In genomic region chr17:81045590-81046095, GRCh38 we compare ENCODE assay signal across 17 cellular contexts. TPM values are rescaled to one million over a fixed set of nuclear protein-coding genes. Genes with fewer than 3 reads are reported as not detected.
A peak's percentile ranks its signal among the peaks of the same experiment; 100 is the strongest.
DNase-seq lines count a peak whose midpoint lies in the region; ATAC-seq and TF ChIP-seq lines count a peak whose summit lies in the region.
"Had no signal": no experiment of that assay in that cellular context is flagged by ENCODE, and none has a peak within 500 bp of the region (broad histone marks: within the 10 kb centered on the region; RNA-seq: fewer than 3 reads in every experiment).

No MANE protein-coding gene starts in this region.

- H3K36me3 ChIP-seq in SK-N-SH (replicated peaks in 1 of 2; ENCODE audit: control insufficient read depth in 1 of 2, insufficient read depth in 2 of 2, low read length in 1 of 2) (no peaks in the 10 kb centered on the region), muscle layer of colon (ENCODE audit: insufficient read depth, low read length) (no peaks in the 10 kb centered on the region), upper lobe of left lung (no peaks in the 10 kb centered on the region), body of pancreas (replicated peaks in 1 of 2; ENCODE audit: insufficient read depth in 1 of 2, low read depth in 2 of 2) (no peaks in the 10 kb centered on the region)
- H3K36me3 ChIP-seq: SJCRH30 had no signal

- TF ChIP-seq RAD21 in SK-N-SH (IDR thresholded peaks at IDR 0.05; ENCODE audit: low read length) = no peak

- H3K9me2 ChIP-seq in SK-N-SH = no peaks in the 10 kb centered on the region

- H3K9ac ChIP-seq in SK-N-SH (no peak overlapping the region), muscle layer of colon (ENCODE audit: low read length) (no peak overlapping the region)

- H3K4me2 ChIP-seq in SK-N-SH = peak overlapping the region; percentile 29; the same call in 1 of the 2 replicates

- H2AFZ ChIP-seq in SK-N-SH (ENCODE audit: low read depth) = no peak overlapping the region

- peaks cover 52% of the 10 kb centered on the region for H4K20me1 ChIP-seq in SK-N-SH (ENCODE audit: insufficient read depth)

- H3K4me3 ChIP-seq in SK-N-SH (ENCODE audit: low read depth in 2 of 2, low read length in 1 of 2) = no peak overlapping the region
- peak overlapping the region; percentile 2 to 38 for H3K4me3 ChIP-seq in muscle layer of colon (ENCODE audit: low read depth in 1 of 2, low read length in 2 of 2)
- peak overlapping the region in 1 of 4 donors; percentile 13 for H3K4me3 ChIP-seq in upper lobe of left lung
- no peak overlapping the region for H3K4me3 ChIP-seq in body of pancreas

- H3K9me3 Mint-ChIP-seq in endothelial cell (ENCODE audit: unreplicated experiment) = no peaks in the 10 kb centered on the region
- H3K9me3 Mint-ChIP-seq in activated CD4-positive, alpha-beta memory T cell treated with anti-CD3 and anti-CD28 coated beads, Interleukin-2, amount 10 ng/mL, durations not matched to agents 7 days and 5 days = no peaks in the 10 kb centered on the region
- H3K9me3 Mint-ChIP-seq: activated naive CD4-positive, alpha-beta T cell treated with anti-CD3 and anti-CD28 coated beads, Interleukin-2, amount 10 ng/mL, durations not matched to agents 7 days and 5 days; naive thymus-derived CD8-positive, alpha-beta T cell had no signal

- H3F3A ChIP-seq in SK-N-SH (replicated peaks; ENCODE audit: insufficient read depth) = no peaks in the 10 kb centered on the region

- peaks cover 39% of the 10 kb centered on the region; the same call in 1 of the 2 replicates for H3K79me2 ChIP-seq in SK-N-SH (ENCODE audit: insufficient read depth)

- CTCF ChIA-PET in SK-N-SH (lab: Yijun Ruan, JAX) = interaction anchor here (0.9 to 12.5 kb wide), 7 partner anchors 8 to 153 kb away, joined by 3 to 96 read pairs (median 6); no protein-coding TSS in a partner anchor
- CTCF ChIA-PET in activated CD4-positive, alpha-beta memory T cell treated with anti-CD3 and anti-CD28 coated beads, Interleukin-2, amount 10 ng/mL, durations not matched to agents 7 days and 5 days (lab: Charles Lee) = no interaction called here

- no peaks in the 10 kb centered on the region for H3K36me3 Mint-ChIP-seq in endothelial cell (ENCODE audit: low read depth, unreplicated experiment)
- H3K36me3 Mint-ChIP-seq in activated CD4-positive, alpha-beta memory T cell treated with anti-CD3 and anti-CD28 coated beads, Interleukin-2, amount 10 ng/mL, durations not matched to agents 7 days and 5 days (ENCODE audit: low read depth) = no peaks in the 10 kb centered on the region
- H3K36me3 Mint-ChIP-seq: activated naive CD4-positive, alpha-beta T cell treated with anti-CD3 and anti-CD28 coated beads, Interleukin-2, amount 10 ng/mL, durations not matched to agents 7 days and 5 days; naive thymus-derived CD8-positive, alpha-beta T cell had no signal

- TF ChIP-seq EP300 in SK-N-SH (IDR thresholded peaks at IDR 0.05; ENCODE audit: borderline replicate concordance in 1 of 2, low read depth in 1 of 2, low read length in 1 of 2) (no peak), upper lobe of left lung (IDR thresholded peaks at IDR 0.05) (no peak)

- H3K4me1 ChIP-seq in SK-N-SH (ENCODE audit: control insufficient read depth in 1 of 2, insufficient read depth in 2 of 2, low read depth in 1 of 2, low read length in 1 of 2) (peaks cover 19 to 56% of the 10 kb centered on the region in 2 experiments; a peak in 3 of 4 replicates), muscle layer of colon (ENCODE audit: insufficient read depth, low read length) (peaks cover 59% of the 10 kb centered on the region), upper lobe of left lung (peaks cover 88 to 93% (median 90%) of the 10 kb centered on the region in 4 donors), body of pancreas (peaks cover 36% of the 10 kb centered on the region)

- no peaks in the 10 kb centered on the region for H3K27me3 ChIP-seq in SK-N-SH (ENCODE audit: insufficient read depth)
- no peaks in the 10 kb centered on the region for H3K27me3 ChIP-seq in muscle layer of colon (ENCODE audit: control insufficient read depth in 1 of 2, insufficient read depth in 2 of 2, low read length in 2 of 2)
- H3K27me3 ChIP-seq in upper lobe of left lung = no peaks in the 10 kb centered on the region
- H3K27me3 ChIP-seq in body of pancreas = no peaks in the 10 kb centered on the region
- H3K27me3 ChIP-seq: SJCRH30 had no signal

- no peak overlapping the region for H3K4me3 Mint-ChIP-seq in endothelial cell (ENCODE audit: unreplicated experiment)
- H3K4me3 Mint-ChIP-seq in activated CD4-positive, alpha-beta memory T cell treated with anti-CD3 and anti-CD28 coated beads, Interleukin-2, amount 10 ng/mL, durations not matched to agents 7 days and 5 days = no peak overlapping the region
- H3K4me3 Mint-ChIP-seq: activated naive CD4-positive, alpha-beta T cell treated with anti-CD3 and anti-CD28 coated beads, Interleukin-2, amount 10 ng/mL, durations not matched to agents 7 days and 5 days; naive thymus-derived CD8-positive, alpha-beta T cell had no signal

- WGBS in SK-N-SH (ENCODE audit: low lambda C conversion rate) = 78% methylated on average over 8 of the region's 9 CpGs
- WGBS in upper lobe of left lung, 2 donors = 60 to 68% methylated on average over 5 to 9 of the region's 9 CpGs
- WGBS in body of pancreas, 2 donors = 67 to 90% methylated on average over 3 to 5 of the region's 9 CpGs

- H3K4me1 Mint-ChIP-seq in endothelial cell (ENCODE audit: unreplicated experiment) = peaks cover 59% of the 10 kb centered on the region
- H3K4me1 Mint-ChIP-seq in activated CD4-positive, alpha-beta memory T cell treated with anti-CD3 and anti-CD28 coated beads, Interleukin-2, amount 10 ng/mL, durations not matched to agents 7 days and 5 days = peaks cover 7% of the 10 kb centered on the region

- POLR2A ChIA-PET in SK-N-SH (lab: Yijun Ruan, JAX) = interaction anchor here (0.7 to 1.0 kb wide), 2 partner anchors 9 to 30 kb away, joined by 3 to 5 read pairs; no protein-coding TSS in a partner anchor
- POLR2A ChIA-PET in activated CD4-positive, alpha-beta memory T cell treated with anti-CD3 and anti-CD28 coated beads, Interleukin-2, amount 10 ng/mL, durations not matched to agents 7 days and 5 days (lab: Charles Lee) = no interaction called here

- H3K27ac ChIP-seq in SK-N-SH (ENCODE audit: low read depth in 2 of 2, low read length in 1 of 2) = peak overlapping the region in 1 of 2 experiments; percentile 36; a peak in 1 of 4 replicates
- peak overlapping the region; percentile 69 for H3K27ac ChIP-seq in muscle layer of colon (ENCODE audit: low read depth, low read length)
- peak overlapping the region; percentile 88 to 95 (median 91) for H3K27ac ChIP-seq in upper lobe of left lung
- H3K27ac ChIP-seq in body of pancreas = peak overlapping the region in 2 of 4 donors; percentile 76 to 77
- H3K27ac ChIP-seq: 22Rv1, SJCRH30 had no signal

- peaks cover 16% of the 10 kb centered on the region for H3K27me3 Mint-ChIP-seq in endothelial cell (ENCODE audit: unreplicated experiment)
- no peaks in the 10 kb centered on the region for H3K27me3 Mint-ChIP-seq in activated CD4-positive, alpha-beta memory T cell treated with anti-CD3 and anti-CD28 coated beads, Interleukin-2, amount 10 ng/mL, durations not matched to agents 7 days and 5 days
- H3K27me3 Mint-ChIP-seq: brain; naive thymus-derived CD8-positive, alpha-beta T cell had no signal

- TF ChIP-seq CTCF in SK-N-SH (IDR thresholded peaks at IDR 0.05) (no peak), endothelial cell (IDR thresholded peaks at IDR 0.05; ENCODE audit: unreplicated experiment) (no peak), upper lobe of left lung (IDR thresholded peaks at IDR 0.05) (no peak), body of pancreas (IDR thresholded peaks at IDR 0.05) (no peak)

- DNase-seq in SK-N-SH = no peak
- no peak for DNase-seq in endothelial cell (ENCODE audit: low spot score)
- peak in 1 of 2 donors; percentile 57 for DNase-seq in upper lobe of left lung
- DNase-seq in activated CD4-positive, alpha-beta memory T cell treated with anti-CD3 and anti-CD28 coated beads, Interleukin-2, amount 10 ng/mL, durations not matched to agents 7 days and 5 days = no peak
- DNase-seq in body of pancreas = no peak
- no peak for DNase-seq in activated naive CD4-positive, alpha-beta T cell (lab: John Stamatoyannopoulos, UW)
- DNase-seq: activated CD4-positive, alpha-beta T cell treated with anti-CD3 and anti-CD28 coated beads for 48 hours; activated naive CD4-positive, alpha-beta T cell treated with anti-CD3 and anti-CD28 coated beads, Interleukin-2, amount 10 ng/mL, durations not matched to agents 7 days and 5 days; effector CD8-positive, alpha-beta T cell; naive thymus-derived CD8-positive, alpha-beta T cell; NCI-H1694 treated with DMSO at 0.1 percent for 48 hours; stimulated activated CD4-positive, alpha-beta T cell treated with anti-CD3 and anti-CD28 coated beads, Interleukin-1b, Interleukin-23, amount 100 ng/mL, for 48 hours had no signal

- H3K9me3 ChIP-seq in SK-N-SH (no peaks in the 10 kb centered on the region), muscle layer of colon (ENCODE audit: low read length) (no peaks in the 10 kb centered on the region), upper lobe of left lung (no peaks in the 10 kb centered on the region), body of pancreas (no peaks in the 10 kb centered on the region)
- H3K9me3 ChIP-seq: SJCRH30 had no signal

- H3K27ac Mint-ChIP-seq in endothelial cell (ENCODE audit: unreplicated experiment) = peak overlapping the region; percentile 52
- H3K27ac Mint-ChIP-seq in activated CD4-positive, alpha-beta memory T cell treated with anti-CD3 and anti-CD28 coated beads, Interleukin-2, amount 10 ng/mL, durations not matched to agents 7 days and 5 days = no peak overlapping the region
- H3K27ac Mint-ChIP-seq: activated naive CD4-positive, alpha-beta T cell treated with anti-CD3 and anti-CD28 coated beads, Interleukin-2, amount 10 ng/mL, durations not matched to agents 7 days and 5 days; naive thymus-derived CD8-positive, alpha-beta T cell had no signal

- no peak for TF ChIP-seq POLR2A in upper lobe of left lung (IDR thresholded peaks at IDR 0.05)
- TF ChIP-seq POLR2A in body of pancreas (IDR thresholded peaks at IDR 0.05) = no peak

- ATAC-seq in SK-N-SH treated with all-trans-retinoic acid at 6 μM for 48 hours (no peak), upper lobe of left lung (ENCODE audit: low FRiP score in 2 of 2) (no peak), body of pancreas (no peak)
- ATAC-seq: naive thymus-derived CD8-positive, alpha-beta T cell had no signal

- intact Hi-C loops in body of pancreas (cut with DNase I) = no loop called here

RNA-seq across cellular contexts. Expression of gene BAIAP2, which starts 10.7 kb away (rescaled TPM):
- 15.5 and 19.8 TPM in 2 replicates for polyA plus RNA-seq in SK-N-SH (2012; rRNA removed)
- 10.3 and 14.6 TPM in 2 replicates for polyA plus RNA-seq in SK-N-SH (2012; cell fraction: cytosol; rRNA removed)
- 39.2 and 39.3 TPM in 2 replicates for polyA plus RNA-seq in SK-N-SH (2012; cell fraction: nucleus; rRNA removed)
- total RNA-seq in endothelial cell (ENCODE audit: unreplicated experiment) = 67.8 TPM
- total RNA-seq in upper lobe of left lung = 100 to 1,000 TPM in 5 of 6 donors, 10 to 100 TPM in 1; 90.7 to 231 (median 123) TPM
- total RNA-seq in activated CD4-positive, alpha-beta memory T cell treated with anti-CD3 and anti-CD28 coated beads, Interleukin-2, amount 10 ng/mL, durations not matched to agents 7 days and 5 days = 1 to 10 TPM; 1.5 to 2.4 TPM
- 10 to 100 TPM in 1 of 2 donors, 1 to 10 TPM in 1; 8.0 to 11.5 TPM for total RNA-seq in body of pancreas

RNA-seq across cellular contexts. Expression of gene CHMP6, which starts 54.0 kb away (rescaled TPM):
- 44.1 and 44.3 TPM in 2 replicates for polyA plus RNA-seq in SK-N-SH (2012; rRNA removed)
- 39.4 and 46.0 TPM in 2 replicates for polyA plus RNA-seq in SK-N-SH (2012; cell fraction: cytosol; rRNA removed)
- polyA plus RNA-seq in SK-N-SH (2012; cell fraction: nucleus; rRNA removed) = 24.7 and 32.2 TPM in 2 replicates
- total RNA-seq in endothelial cell (ENCODE audit: unreplicated experiment) (34.3 TPM), upper lobe of left lung (10 to 100 TPM; 29.5 to 75.4 (median 34.8) TPM), body of pancreas (10 to 100 TPM; 10.4 to 32.3 TPM)
- total RNA-seq in activated CD4-positive, alpha-beta memory T cell treated with anti-CD3 and anti-CD28 coated beads, Interleukin-2, amount 10 ng/mL, durations not matched to agents 7 days and 5 days = 10 to 100 TPM; 30.3 to 31.6 TPM

Comparison
In these comparisons a context has a peak if more than half of its experiments do, and no peak if none do; other contexts are left out.
1. H3K4me3 ChIP-seq: peak in muscle layer of colon (2 of 2); none in SK-N-SH (0 of 2) and body of pancreas (0 of 2).